10 cellular contexts compared by ENCODE assay signal in the genomic region with DNA sequence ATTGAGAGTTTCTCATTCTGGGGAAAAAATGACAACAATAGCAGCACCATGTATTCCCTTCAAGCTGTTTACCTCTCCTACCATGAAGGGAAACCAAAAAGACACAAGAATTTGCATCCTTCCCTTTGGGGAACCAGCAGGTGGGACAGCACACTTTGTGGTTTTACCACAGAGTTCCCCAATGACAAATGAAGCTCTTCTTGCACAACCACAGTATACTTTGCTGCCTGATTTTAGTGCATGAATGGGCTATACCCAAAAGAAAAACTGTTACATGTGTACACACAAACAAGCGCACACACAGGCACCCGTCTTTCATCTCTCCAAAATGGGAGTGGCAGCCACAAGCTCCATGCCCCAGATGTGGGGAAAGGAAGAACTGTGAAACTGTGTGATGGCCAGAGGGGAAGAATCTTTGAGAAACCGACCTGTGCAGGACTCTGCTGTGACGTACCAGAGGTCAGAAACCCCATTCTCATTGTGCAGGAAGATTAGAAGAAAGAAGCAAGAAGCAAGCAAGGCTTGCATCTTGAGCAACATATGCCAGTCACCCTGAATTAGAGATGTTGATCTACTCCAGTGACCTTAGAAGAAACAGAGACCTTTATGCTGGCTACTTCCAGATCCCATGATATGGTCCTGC. TPM values are rescaled to one million over a fixed set of nuclear protein-coding genes. Genes with fewer than 3 reads are reported as not detected.
DNase-seq lines count a peak whose midpoint lies in the region; ATAC-seq, FAIRE-seq and TF ChIP-seq lines count a peak whose summit lies in the region.
"Had no signal": no experiment of that assay in that cellular context is flagged by ENCODE, and none has a peak within 500 bp of the region (broad histone marks: within the 10 kb centered on the region; RNA-seq: fewer than 3 reads in every experiment).

No MANE protein-coding gene starts in this region.

- CTCF ChIA-PET in CD8-positive, alpha-beta T cell (lab: Charles Lee), result interaction anchor here (0.8 to 4.3 kb wide), 3 partner anchors 97 to 203 kb away, joined by 3 to 16 read pairs (median 3); no protein-coding TSS in a partner anchor

- H3K27ac ChIP-seq in CD8-positive, alpha-beta T cell (ENCODE audit: low read depth, low read length), result no peak overlapping the region
- peak overlapping the region; percentile 45 for H3K27ac ChIP-seq in HL-60 (replicated peaks)
- H3K27ac ChIP-seq: epithelial cell of prostate had no signal

- H3K4me1 ChIP-seq in CD8-positive, alpha-beta T cell (ENCODE audit: insufficient read depth, low read length), result peaks cover 24% of the 10 kb centered on the region

- peak in 1 of 7 experiments; percentile 7 for DNase-seq in CD8-positive, alpha-beta T cell
- DNase-seq in HL-60 (ENCODE audit: low read depth in 1 of 2, low spot score in 1 of 2) (peak; percentile 52 to 84), frontal cortex (ENCODE audit: low spot score in 2 of 2) (no peak), G401 (ENCODE audit: low spot score) (no peak), iPS-NIHi7 (ENCODE audit: extremely low spot score) (no peak), GM10266 (ENCODE audit: extremely low spot score) (no peak)

- no peaks in the 10 kb centered on the region for H3K36me3 ChIP-seq in CD8-positive, alpha-beta T cell (ENCODE audit: insufficient read depth, low read length)

- no peak for TF ChIP-seq CTCF in CD8-positive, alpha-beta T cell (IDR thresholded peaks at IDR 0.05)
- TF ChIP-seq CTCF in HL-60 (IDR thresholded peaks at IDR 0.05; ENCODE audit: insufficient read depth, low read length) (no peak), GM10266 (IDR thresholded peaks at IDR 0.05; ENCODE audit: control insufficient read depth, insufficient read depth, low read depth, missing control alignments) (no peak)

- no peaks in the 10 kb centered on the region for H3K27me3 Mint-ChIP-seq in CD8-positive, alpha-beta T cell (ENCODE audit: low read depth)
- no peaks in the 10 kb centered on the region for H3K27me3 Mint-ChIP-seq in activated naive CD4-positive, alpha-beta T cell treated with anti-CD3 and anti-CD28 coated beads, Interleukin-2, amount 50 U/mL, for 24 hours

- H3K9me3 Mint-ChIP-seq in CD8-positive, alpha-beta T cell, result no peaks in the 10 kb centered on the region
- no peaks in the 10 kb centered on the region for H3K9me3 Mint-ChIP-seq in activated naive CD4-positive, alpha-beta T cell treated with anti-CD3 and anti-CD28 coated beads, Interleukin-2, amount 50 U/mL, for 24 hours

- ATAC-seq in CD8-positive, alpha-beta T cell, result no peak
- ATAC-seq in GM21390 (IDR thresholded peaks at IDR 0.05; ENCODE audit: unreplicated experiment), result peak; percentile 78

- H3K9me3 ChIP-seq in CD8-positive, alpha-beta T cell (ENCODE audit: low read length), result no peaks in the 10 kb centered on the region

- POLR2A ChIA-PET in CD8-positive, alpha-beta T cell (lab: Charles Lee), result interaction anchor here (0.8 kb wide), 1 partner anchor 105 kb away, joined by 3 read pairs; no protein-coding TSS in a partner anchor

- FAIRE-seq in frontal cortex (lab: Jason Lieb, UNC), result no peak
- FAIRE-seq: G401.6 had no signal

- no peak overlapping the region for H3K4me3 Mint-ChIP-seq in CD8-positive, alpha-beta T cell
- H3K4me3 Mint-ChIP-seq in activated naive CD4-positive, alpha-beta T cell treated with anti-CD3 and anti-CD28 coated beads, Interleukin-2, amount 50 U/mL, for 24 hours, result peak overlapping the region; percentile 73

- H3K27me3 ChIP-seq in CD8-positive, alpha-beta T cell (ENCODE audit: insufficient read depth, low read length), result no peaks in the 10 kb centered on the region
- no peaks in the 10 kb centered on the region for H3K27me3 ChIP-seq in HL-60 (ENCODE audit: insufficient read depth, poor library complexity, severe bottlenecking)

- intact Hi-C loops in CD8-positive, alpha-beta T cell (cut with DNase I, micrococcal nuclease), result loop anchor here (10.0 kb wide), 3 partner anchors 702 to 1142 kb away; partner anchors contain the start of genes NOCT (in 1 of the 2) and RAB33B (in 1 of the 2)

- H3K4me3 ChIP-seq in CD8-positive, alpha-beta T cell (ENCODE audit: low read depth, low read length), result no peak overlapping the region
- no peak overlapping the region; the same call in 1 of the 2 replicates for H3K4me3 ChIP-seq in HL-60 (replicated peaks; ENCODE audit: insufficient read depth, low read length)

- peaks cover 12% of the 10 kb centered on the region for H3K36me3 Mint-ChIP-seq in CD8-positive, alpha-beta T cell
- no peaks in the 10 kb centered on the region for H3K36me3 Mint-ChIP-seq in activated naive CD4-positive, alpha-beta T cell treated with anti-CD3 and anti-CD28 coated beads, Interleukin-2, amount 50 U/mL, for 24 hours

- peak overlapping the region; percentile 76 for H3K27ac Mint-ChIP-seq in CD8-positive, alpha-beta T cell
- peak overlapping the region; percentile 93 for H3K27ac Mint-ChIP-seq in activated naive CD4-positive, alpha-beta T cell treated with anti-CD3 and anti-CD28 coated beads, Interleukin-2, amount 50 U/mL, for 24 hours

- in situ Hi-C loops in G401 (cut with HindIII; ENCODE audit: low sequenced_read_pairs), result no loop called here

- H3K4me1 Mint-ChIP-seq in CD8-positive, alpha-beta T cell (ENCODE audit: low read depth), result peaks cover 33% of the 10 kb centered on the region
- peaks cover 45% of the 10 kb centered on the region for H3K4me1 Mint-ChIP-seq in activated naive CD4-positive, alpha-beta T cell treated with anti-CD3 and anti-CD28 coated beads, Interleukin-2, amount 50 U/mL, for 24 hours

RNA-seq across cellular contexts. Expression of gene MAML3, which starts 2.7 kb away (rescaled TPM):
- 1 to 10 TPM; 2.7 TPM for total RNA-seq in CD8-positive, alpha-beta T cell
- 7.7 TPM for total RNA-seq in frontal cortex
- total RNA-seq in G401 (2014; rRNA removed; shearing (Covaris generic)), result not detected in 2 replicates

Comparison
In these comparisons a context has a peak if more than half of its experiments do, and no peak if none do; other contexts are left out.
1. DNase-seq: peak in HL-60 (2 of 2); none in frontal cortex (0 of 2), G401 (single experiment), iPS-NIHi7 (single experiment) and GM10266 (single experiment).